Comparison of ENCODE assay signal across 8 cellular contexts in the genomic region with DNA sequence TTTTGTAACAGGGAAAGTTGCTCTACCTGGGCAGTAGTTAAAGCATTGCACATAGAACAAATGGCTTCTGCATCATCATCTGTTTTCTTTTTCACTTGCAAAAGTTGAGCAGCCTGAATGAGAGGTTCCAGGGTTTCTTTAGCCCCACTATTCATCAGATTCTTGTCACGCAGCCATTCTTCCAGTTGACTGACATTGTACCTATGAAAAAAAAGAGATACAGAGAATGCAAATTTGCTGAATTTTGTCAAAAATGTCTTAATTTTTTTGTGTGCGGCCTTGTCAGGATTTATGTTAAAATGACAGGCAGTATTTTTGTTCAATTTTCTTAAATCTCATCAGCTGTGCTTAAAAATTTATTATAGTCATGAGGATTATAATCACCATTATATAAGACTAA.
"Had no signal": no experiment of that assay in that cellular context is flagged by ENCODE, and none has a peak within 500 bp of the region (broad histone marks: within the 10 kb centered on the region; RNA-seq: fewer than 3 reads in every experiment).

No MANE protein-coding gene starts in this region.

- H2AFZ ChIP-seq: GM23338 had no signal

- H3K4me2 ChIP-seq: GM23338 had no signal

- H3K27ac Mint-ChIP-seq: GM23338 had no signal

- DNase-seq: H9, HCEC 1CT, IMR-90 had no signal

- H3K9me3 Mint-ChIP-seq: GM23338, H9 had no signal

- H3K4me3 Mint-ChIP-seq: GM23338, H9 had no signal

- FAIRE-seq: H1, H54, HTR-8/SVneo, K562 had no signal

- H3K4me3 ChIP-seq: GM23338, K562 had no signal

- H3K4me1 Mint-ChIP-seq: GM23338, H9 had no signal

- ATAC-seq: GM23338, K562 had no signal
